9 cellular contexts compared by ENCODE assay signal in the genomic region with DNA sequence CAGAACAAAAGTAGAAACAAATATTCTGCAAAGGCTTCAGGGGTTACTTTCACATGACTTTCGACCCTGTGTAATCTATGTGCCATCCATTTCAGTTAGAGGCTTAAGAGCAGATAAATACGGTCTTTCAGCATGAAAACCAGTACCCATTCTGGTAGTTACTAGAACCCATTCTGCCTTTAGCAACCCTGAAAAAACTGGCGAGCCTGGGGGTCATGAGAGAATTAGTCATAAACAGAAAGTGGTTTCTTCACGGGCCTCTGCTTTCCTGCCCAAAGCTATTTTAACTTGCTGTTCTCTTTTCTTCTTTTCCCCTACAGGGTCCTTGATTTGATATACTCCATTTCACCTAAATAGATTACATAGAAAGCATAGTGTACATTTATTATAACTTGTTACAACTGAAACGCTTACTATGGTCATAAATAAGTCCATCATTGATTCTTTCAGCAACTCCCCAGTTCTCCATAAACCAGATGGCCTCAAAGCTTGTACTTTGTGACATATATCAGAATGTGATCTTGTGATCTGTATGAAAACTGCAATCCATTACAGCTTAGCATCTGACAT. TPM values are rescaled to one million over a fixed set of nuclear protein-coding genes. Genes with fewer than 3 reads are reported as not detected.
DNase-seq lines count a peak whose midpoint lies in the region; ATAC-seq and TF ChIP-seq lines count a peak whose summit lies in the region.
"Had no signal": no experiment of that assay in that cellular context is flagged by ENCODE, and none has a peak within 500 bp of the region (broad histone marks: within the 10 kb centered on the region; RNA-seq: fewer than 3 reads in every experiment).

No MANE protein-coding gene starts in this region.

- H3K27me3 Mint-ChIP-seq in glutamatergic neuron (ENCODE audit: unreplicated experiment): peaks cover 1% of the 10 kb centered on the region
- H3K27me3 Mint-ChIP-seq: T-cell had no signal

- peaks cover 5% of the 10 kb centered on the region for H3K36me3 Mint-ChIP-seq in glutamatergic neuron (ENCODE audit: unreplicated experiment)

- peaks cover 22% of the 10 kb centered on the region for H3K4me1 Mint-ChIP-seq in glutamatergic neuron (ENCODE audit: low read depth, unreplicated experiment)

- H3K23ac ChIP-seq in mesendoderm (ENCODE audit: low read length): no peak overlapping the region

- no peak overlapping the region for H3K27ac Mint-ChIP-seq in glutamatergic neuron (ENCODE audit: unreplicated experiment)
- H3K27ac Mint-ChIP-seq: T-cell had no signal

- H2BK15ac ChIP-seq in mesendoderm (replicated peaks; ENCODE audit: low read depth): no peak overlapping the region

- H4K5ac ChIP-seq in mesendoderm (ENCODE audit: low read length): no peak overlapping the region

- H3K9ac ChIP-seq in mesendoderm (ENCODE audit: low read length): no peak overlapping the region

- H3K56ac ChIP-seq in mesendoderm (ENCODE audit: low read length): no peak overlapping the region

- no peaks in the 10 kb centered on the region for H3K27me3 ChIP-seq in mesendoderm (ENCODE audit: insufficient read depth, low read length, poor library complexity)

- no peak for TF ChIP-seq CTCF in glutamatergic neuron (IDR thresholded peaks at IDR 0.05; ENCODE audit: partially characterized antibody, unreplicated experiment)

- H3K4me1 ChIP-seq in mesendoderm (ENCODE audit: control insufficient read depth, low read depth, low read length): no peaks in the 10 kb centered on the region

- H3K79me1 ChIP-seq in mesendoderm (ENCODE audit: low read length): no peaks in the 10 kb centered on the region

- peaks cover 6% of the 10 kb centered on the region for H3K36me3 ChIP-seq in mesendoderm (ENCODE audit: control insufficient read depth, insufficient read depth, low read length)

- H3K18ac ChIP-seq in mesendoderm (ENCODE audit: low read length): no peak overlapping the region

- WGBS in mesendoderm (ENCODE audit: extremely low coverage, insufficient coverage, low lambda C conversion rate): no CpG with 5 or more reads among the region's 5 CpGs

- no peak overlapping the region for H2BK5ac ChIP-seq in mesendoderm (ENCODE audit: low read length)

- H3K27ac ChIP-seq in mesendoderm (ENCODE audit: low read depth, low read length): no peak overlapping the region

- H3K79me2 ChIP-seq in mesendoderm (ENCODE audit: control insufficient read depth, insufficient read depth, low read length): no peaks in the 10 kb centered on the region

- peak; percentile 35 for DNase-seq in NK-92 treated with Interleukin-12 subunit alpha and Interleukin-12 subunit beta, amount 100 ng/mL, for 24 hours (lab: John Stamatoyannopoulos, UW)
- DNase-seq in NK-92 (lab: John Stamatoyannopoulos, UW; ENCODE audit: unreplicated experiment) (no peak), RPMI7951 (ENCODE audit: low read depth) (peak; percentile 77), myocyte (ENCODE audit: low read depth) (peak; percentile 9), mesendoderm (no peak), glutamatergic neuron (no peak), NCI-H1694 (lab: John Stamatoyannopoulos, UW) (no peak)

- peak; percentile 59 for ATAC-seq in HG02884 (IDR thresholded peaks at IDR 0.05; ENCODE audit: unreplicated experiment)
- ATAC-seq: T-cell had no signal

- no peak overlapping the region for H3K4ac ChIP-seq in mesendoderm (ENCODE audit: low read depth, low read length)

- H2AK5ac ChIP-seq in mesendoderm (ENCODE audit: low read length): no peak overlapping the region

- H3K9me3 Mint-ChIP-seq in glutamatergic neuron (ENCODE audit: unreplicated experiment): no peaks in the 10 kb centered on the region
- H3K9me3 Mint-ChIP-seq: T-cell had no signal

- H2BK120ac ChIP-seq in mesendoderm (ENCODE audit: low read depth, low read length): no peak overlapping the region

- H3K4me3 ChIP-seq in mesendoderm (ENCODE audit: low read length): no peak overlapping the region

- no peak overlapping the region for H4K8ac ChIP-seq in mesendoderm (ENCODE audit: low read depth, low read length)

- H3K4me3 Mint-ChIP-seq in glutamatergic neuron (ENCODE audit: unreplicated experiment): no peak overlapping the region
- H3K4me3 Mint-ChIP-seq: T-cell had no signal

- H3K4me2 ChIP-seq in mesendoderm (ENCODE audit: low read length): no peak overlapping the region

RNA-seq across cellular contexts. Expression of a gene that starts 48.3 kb away (rescaled TPM):
- total RNA-seq in RPMI7951 (2014; rRNA removed; shearing (Covaris generic)): 39.1 and 45.7 TPM in 2 replicates
- total RNA-seq in myocyte: 34.5 and 39.1 TPM in 2 replicates
- 18.2 TPM for polyA plus RNA-seq in myocyte (2012)
- 41.8 TPM for polyA plus RNA-seq in mesendoderm (2013, experiment 1 of 2)
- polyA plus RNA-seq in mesendoderm (2013, experiment 2 of 2): 41.0 TPM
- 33.0 TPM for total RNA-seq in glutamatergic neuron (ENCODE audit: unreplicated experiment)

RNA-seq across cellular contexts. Expression of a gene that starts 59.5 kb away (rescaled TPM):
- total RNA-seq in RPMI7951 (2014; rRNA removed; shearing (Covaris generic)): 2.0 and 3.2 TPM in 2 replicates
- total RNA-seq in myocyte: 0.11 and 0.16 TPM in 2 replicates
- 1.0 TPM for polyA plus RNA-seq in myocyte (2012)
- polyA plus RNA-seq in mesendoderm (2013, experiment 1 of 2): 6.5 TPM
- 7.3 TPM for polyA plus RNA-seq in mesendoderm (2013, experiment 2 of 2)
- 3.1 TPM for total RNA-seq in glutamatergic neuron (ENCODE audit: unreplicated experiment)

Comparison
In these comparisons a context has a peak if more than half of its experiments do, and no peak if none do; other contexts are left out.
1. DNase-seq: peak in NK-92 treated with Interleukin-12 subunit alpha and Interleukin-12 subunit beta, amount 100 ng/mL, for 24 hours (single experiment), RPMI7951 (single experiment) and myocyte (single experiment); none in NK-92 (single experiment), mesendoderm (single experiment), glutamatergic neuron (single experiment) and NCI-H1694 (single experiment).